15 cellular contexts compared by ENCODE assay signal in genomic region chr3:38519000-38519399, GRCh38. TPM values are rescaled to one million over a fixed set of nuclear protein-coding genes. Genes with fewer than 3 reads are reported as not detected.
A peak's percentile ranks its signal among the peaks of the same experiment; 100 is the strongest.
DNase-seq lines count a peak whose midpoint lies in the region; ATAC-seq, FAIRE-seq and TF ChIP-seq lines count a peak whose summit lies in the region.
"Had no signal": no experiment of that assay in that cellular context is flagged by ENCODE, and none has a peak within 500 bp of the region (broad histone marks: within the 10 kb centered on the region; RNA-seq: fewer than 3 reads in every experiment).

No MANE protein-coding gene starts in this region.

- H3K4me3 Mint-ChIP-seq in natural killer cell, result no peak overlapping the region
- H3K4me3 Mint-ChIP-seq in natural killer cell treated with Interleukin-12 subunit alpha and Interleukin-12 subunit beta and Interleukin-15 and Interleukin-18, amount 100 ng/mL, for 72 hours, result no peak overlapping the region
- H3K4me3 Mint-ChIP-seq in naive thymus-derived CD8-positive, alpha-beta T cell, result peak overlapping the region in 3 of 10 donors; percentile 13 to 76 (median 56)

- H3K27me3 ChIP-seq in IMR-90 (ENCODE audit: control insufficient read depth, insufficient read depth, low read length), result no peaks in the 10 kb centered on the region
- no peaks in the 10 kb centered on the region for H3K27me3 ChIP-seq in K562 (ENCODE audit: control insufficient read depth in 2 of 2, insufficient read depth in 2 of 2, low read length in 2 of 2)
- H3K27me3 ChIP-seq: dorsolateral prefrontal cortex, neutrophil, right lobe of liver, transverse colon had no signal

- no peak overlapping the region for H2BK20ac ChIP-seq in IMR-90 (ENCODE audit: low read depth, low read length)

- H3K36me3 ChIP-seq in IMR-90 (ENCODE audit: control insufficient read depth, insufficient read depth, low read length) (peaks cover 9% of the 10 kb centered on the region; the same call in 1 of the 2 replicates), K562 (ENCODE audit: control insufficient read depth, insufficient read depth, low read length) (peaks cover 7% of the 10 kb centered on the region; the same call in 2 of the 3 replicates)
- H3K36me3 ChIP-seq: right lobe of liver had no signal

- CTCF ChIA-PET in IMR-90 (lab: Yijun Ruan, JAX), result interaction anchor here (1.7 to 5.1 kb wide), 5 partner anchors 9 to 481 kb away, joined by 4 to 32 read pairs (median 11); partner anchors contain the start of gene EXOG
- CTCF ChIA-PET in K562 (lab: Yijun Ruan, JAX; ENCODE audit: low intra/inter-chr PET ratio), result interaction anchor here (1.1 to 1.3 kb wide), 2 partner anchors 19 to 512 kb away, joined by 3 to 4 read pairs; no protein-coding TSS in a partner anchor

- H3K9me3 ChIP-seq in IMR-90 (ENCODE audit: control insufficient read depth, insufficient read depth, low read length), result no peaks in the 10 kb centered on the region
- H3K9me3 ChIP-seq in K562 (replicated peaks; ENCODE audit: control insufficient read depth, insufficient read depth, low read depth, low read length), result no peaks in the 10 kb centered on the region
- H3K9me3 ChIP-seq: neutrophil, right lobe of liver, transverse colon had no signal

- H2BK5ac ChIP-seq in IMR-90 (ENCODE audit: low read depth, low read length, poor library complexity, severe bottlenecking), result no peak overlapping the region

- no peak overlapping the region for H4K91ac ChIP-seq in IMR-90 (ENCODE audit: insufficient read depth, low read depth, low read length)

- no peak overlapping the region for H3K23ac ChIP-seq in IMR-90 (ENCODE audit: low read depth, low read length)

- no peak for FAIRE-seq in K562 (lab: Jason Lieb, UNC)
- FAIRE-seq: G401.6 had no signal

- dilution Hi-C loops in IMR-90 (cut with HindIII; ENCODE audit: low sequenced_read_pairs, unreplicated experiment), result no loop called here

- H2BK120ac ChIP-seq in IMR-90 (ENCODE audit: low read depth, low read length), result no peak overlapping the region

- no peak overlapping the region for H3K56ac ChIP-seq in IMR-90 (ENCODE audit: extremely low read depth, insufficient read depth, low read length)

- no peak for TF ChIP-seq EP300 in K562 (IDR thresholded peaks at IDR 0.05; ENCODE audit: low read length)

- BruUV-seq in IMR-90 (replicated peaks; lab: Mats Ljungman, UMichigan) (no TSS peak), K562 (replicated peaks; lab: Mats Ljungman, UMichigan) (no TSS peak)

- no peak overlapping the region for H3K4ac ChIP-seq in IMR-90 (ENCODE audit: low read depth, low read length)

- TF ChIP-seq POLR2A in IMR-90 (IDR thresholded peaks at IDR 0.05; ENCODE audit: low read depth, low read length), result no peak
- TF ChIP-seq POLR2A in K562 (conservative IDR thresholded peaks at IDR 0.05), result no peak

- H3K36me3 Mint-ChIP-seq in natural killer cell, result no peaks in the 10 kb centered on the region
- H3K36me3 Mint-ChIP-seq in natural killer cell treated with Interleukin-12 subunit alpha and Interleukin-12 subunit beta and Interleukin-15 and Interleukin-18, amount 100 ng/mL, for 72 hours, result peaks cover 18% of the 10 kb centered on the region
- peaks cover 0 to 48% (median 13%) of the 10 kb centered on the region in 3 donors for H3K36me3 Mint-ChIP-seq in naive thymus-derived CD8-positive, alpha-beta T cell

- H3K14ac ChIP-seq in IMR-90 (replicated peaks; ENCODE audit: low read depth, low read length), result no peak overlapping the region

- H2AFZ ChIP-seq in IMR-90 (replicated peaks; ENCODE audit: low read length, poor library complexity), result no peak overlapping the region
- H2AFZ ChIP-seq in K562 (ENCODE audit: low read depth, low read length), result no peak overlapping the region

- WGBS in IMR-90 (ENCODE audit: extremely low coverage in 2 of 2, insufficient read length in 1 of 2), 2 experiments, result no CpG with 5 or more reads among the region's 1 CpG
- WGBS in K562 (ENCODE audit: insufficient coverage, low coverage, missing lambda C conversion rate), result 17% methylated on average over 1 of the region's 1 CpG

- H3K18ac ChIP-seq in IMR-90 (ENCODE audit: low read depth, low read length), result no peak overlapping the region

- ATAC-seq in natural killer cell (no peak), IMR-90 (ENCODE audit: low read depth) (peak; percentile 67), K562 (no peak), HG02870 (IDR thresholded peaks at IDR 0.05; ENCODE audit: unreplicated experiment) (no peak)
- ATAC-seq in natural killer cell treated with Interleukin-12 subunit alpha and Interleukin-12 subunit beta and Interleukin-15 and Interleukin-18, amount 100 ng/mL, for 72 hours, result no peak
- ATAC-seq in naive thymus-derived CD8-positive, alpha-beta T cell, result no peak
- ATAC-seq: right lobe of liver had no signal

- H3K27me3 Mint-ChIP-seq in natural killer cell (ENCODE audit: low read depth in 2 of 2), result no peaks in the 10 kb centered on the region
- H3K27me3 Mint-ChIP-seq in natural killer cell treated with Interleukin-12 subunit alpha and Interleukin-12 subunit beta and Interleukin-15 and Interleukin-18, amount 100 ng/mL, for 72 hours, result no peaks in the 10 kb centered on the region
- no peaks in the 10 kb centered on the region for H3K27me3 Mint-ChIP-seq in naive thymus-derived CD8-positive, alpha-beta T cell

- H2AK9ac ChIP-seq in IMR-90 (replicated peaks; ENCODE audit: low read depth, low read length, poor library complexity), result no peak overlapping the region

- in situ Hi-C loops in IMR-90 (cut with MboI; ENCODE audit: low sequenced_read_pairs), result no loop called here
- in situ Hi-C loops in K562 (cut with MboI), result no loop called here

- POLR2A ChIA-PET in IMR-90 (lab: Charles Lee; ENCODE audit: unreplicated experiment), result no interaction called here
- POLR2A ChIA-PET in K562 (lab: Yijun Ruan, JAX), result interaction anchor here (0.6 to 1.3 kb wide), 4 partner anchors 8 to 711 kb away, joined by 3 read pairs; no protein-coding TSS in a partner anchor
- POLR2A ChIA-PET in naive thymus-derived CD8-positive, alpha-beta T cell (lab: Charles Lee), result interaction anchor here (1.3 kb wide), 1 partner anchor 23 kb away, joined by 3 read pairs; the partner anchor contains the start of gene EXOG

- no peak overlapping the region for H2AK5ac ChIP-seq in IMR-90 (ENCODE audit: low read depth, low read length)

- H3K27ac ChIP-seq in IMR-90 (ENCODE audit: insufficient read depth, low read length), result no peak overlapping the region
- no peak overlapping the region for H3K27ac ChIP-seq in K562 (ENCODE audit: extremely low read depth, low read depth, low read length)
- H3K27ac ChIP-seq: C4-2B, dorsolateral prefrontal cortex, neutrophil, right lobe of liver, transverse colon had no signal

- H3K4me1 Mint-ChIP-seq in natural killer cell, result peaks cover 18 to 31% of the 10 kb centered on the region in 2 donors
- H3K4me1 Mint-ChIP-seq in natural killer cell treated with Interleukin-12 subunit alpha and Interleukin-12 subunit beta and Interleukin-15 and Interleukin-18, amount 100 ng/mL, for 72 hours (ENCODE audit: low read depth in 2 of 2), result peaks cover 16 to 20% of the 10 kb centered on the region in 2 donors
- peaks cover 15 to 42% (median 34%) of the 10 kb centered on the region in 4 donors for H3K4me1 Mint-ChIP-seq in naive thymus-derived CD8-positive, alpha-beta T cell

- intact Hi-C loops in natural killer cell (cut with micrococcal nuclease) (loop anchor here (10.0 kb wide), 1 partner anchor 506 kb away; no protein-coding TSS in a partner anchor), IMR-90 (cut with micrococcal nuclease) (loop anchor here (1.0 kb wide), 1 partner anchor 135 kb away; no protein-coding TSS in a partner anchor), K562 (cut with micrococcal nuclease) (no loop called here)

- H4K20me1 ChIP-seq in IMR-90 (ENCODE audit: insufficient read depth, low read length), result no peaks in the 10 kb centered on the region
- no peaks in the 10 kb centered on the region for H4K20me1 ChIP-seq in K562 (replicated peaks; ENCODE audit: control insufficient read depth, insufficient read depth, low read length)

- H3K79me2 ChIP-seq in K562 (ENCODE audit: control insufficient read depth, insufficient read depth, low read length), result no peaks in the 10 kb centered on the region

- no peaks in the 10 kb centered on the region for H3K9me3 Mint-ChIP-seq in natural killer cell
- no peaks in the 10 kb centered on the region for H3K9me3 Mint-ChIP-seq in natural killer cell treated with Interleukin-12 subunit alpha and Interleukin-12 subunit beta and Interleukin-15 and Interleukin-18, amount 100 ng/mL, for 72 hours
- no peaks in the 10 kb centered on the region for H3K9me3 Mint-ChIP-seq in naive thymus-derived CD8-positive, alpha-beta T cell

- peak overlapping the region; percentile 75 to 82 for H3K27ac Mint-ChIP-seq in natural killer cell
- H3K27ac Mint-ChIP-seq in natural killer cell treated with Interleukin-12 subunit alpha and Interleukin-12 subunit beta and Interleukin-15 and Interleukin-18, amount 100 ng/mL, for 72 hours, result no peak overlapping the region
- peak overlapping the region; percentile 2 to 95 (median 86) for H3K27ac Mint-ChIP-seq in naive thymus-derived CD8-positive, alpha-beta T cell

- TF ChIP-seq RAD21 in IMR-90 (IDR thresholded peaks at IDR 0.05; ENCODE audit: low read length), result no peak
- no peak for TF ChIP-seq RAD21 in K562 (CRISPR knock-in tag; conservative IDR thresholded peaks at IDR 0.05 in 1 of 2, IDR thresholded peaks at IDR 0.05 in 1 of 2)

- no peak overlapping the region for H4K8ac ChIP-seq in IMR-90 (ENCODE audit: low read depth in 2 of 2, low read length in 2 of 2)

- H3K4me3 ChIP-seq in IMR-90 (ENCODE audit: insufficient read depth, low read depth, low read length) (no peak overlapping the region), K562 (no peak overlapping the region)
- H3K4me3 ChIP-seq: dorsolateral prefrontal cortex, right lobe of liver, transverse colon had no signal

- H3K4me2 ChIP-seq in IMR-90 (ENCODE audit: low read depth, low read length), result no peak overlapping the region
- H3K4me2 ChIP-seq in K562 (ENCODE audit: insufficient read depth, low read length), result no peak overlapping the region

- H4K5ac ChIP-seq in IMR-90 (ENCODE audit: low read depth, low read length), result no peak overlapping the region

- no peak for DNase-seq in natural killer cell
- no peak for DNase-seq in natural killer cell treated with Interleukin-12 subunit alpha and Interleukin-12 subunit beta and Interleukin-15 and Interleukin-18, amount 100 ng/mL, for 72 hours (ENCODE audit: low spot score)
- DNase-seq in IMR-90, result peak; percentile 77
- no peak for DNase-seq in K562 (ENCODE audit: extremely low read depth in 1 of 4, low spot score in 3 of 4)
- DNase-seq in naive thymus-derived CD8-positive, alpha-beta T cell, result no peak
- DNase-seq in NCI-H2029 treated with DMSO at 0.1 percent for 48 hours (lab: John Stamatoyannopoulos, UW), result no peak
- DNase-seq in NCI-H524 (lab: John Stamatoyannopoulos, UW), result no peak
- DNase-seq: anterior cingulate cortex, dorsolateral prefrontal cortex, right lobe of liver, transverse colon had no signal

- H2BK15ac ChIP-seq in IMR-90 (ENCODE audit: low read depth, low read length), result no peak overlapping the region

- no peaks in the 10 kb centered on the region; the same call in 1 of the 2 replicates for H3K9me1 ChIP-seq in IMR-90 (ENCODE audit: insufficient read depth, low read length)
- no peaks in the 10 kb centered on the region for H3K9me1 ChIP-seq in K562 (ENCODE audit: control insufficient read depth, insufficient read depth, low read length)

- no peak overlapping the region for H3K9ac ChIP-seq in IMR-90 (ENCODE audit: low read depth, low read length)
- H3K9ac ChIP-seq in K562 (ENCODE audit: insufficient read depth in 1 of 2, low read depth in 2 of 2, low read length in 2 of 2), result no peak overlapping the region

- peaks cover 0 to 3% of the 10 kb centered on the region in 2 experiments; a peak in 2 of 4 replicates for H3K79me1 ChIP-seq in IMR-90 (ENCODE audit: low read depth in 1 of 2, low read length in 2 of 2)

- TF ChIP-seq CTCF in natural killer cell (IDR thresholded peaks at IDR 0.05), result no peak
- no peak for TF ChIP-seq CTCF in IMR-90 (conservative IDR thresholded peaks at IDR 0.05; ENCODE audit: low read depth, low read length)
- TF ChIP-seq CTCF in K562 (IDR thresholded peaks at IDR 0.05 in 2 of 3, conservative IDR thresholded peaks at IDR 0.05 in 1 of 3; ENCODE audit: insufficient read depth in 2 of 3, low read depth in 1 of 3, low read length in 3 of 3), result no peak

- peaks cover 3% of the 10 kb centered on the region for H3K4me1 ChIP-seq in IMR-90 (ENCODE audit: control insufficient read depth, insufficient read depth, low read length)
- H3K4me1 ChIP-seq in K562 (replicated peaks in 1 of 2; ENCODE audit: control insufficient read depth in 2 of 2, insufficient read depth in 2 of 2, low read length in 2 of 2), result no peaks in the 10 kb centered on the region
- H3K4me1 ChIP-seq: right lobe of liver had no signal

RNA-seq across cellular contexts. Expression of gene EXOG, which starts 22.9 kb away (rescaled TPM):
- 10 to 100 TPM; 27.3 to 34.5 (median 30.5) TPM for total RNA-seq in natural killer cell
- 10 to 100 TPM; 33.6 to 36.3 TPM for total RNA-seq in natural killer cell treated with Interleukin-12 subunit alpha and Interleukin-12 subunit beta and Interleukin-15 and Interleukin-18, amount 100 ng/mL, for 72 hours
- 10.2 and 12.8 TPM in 2 replicates for total RNA-seq in IMR-90 (2012; rRNA removed)
- polyA plus RNA-seq in IMR-90 (2012; rRNA removed), result 12.1 and 15.0 TPM in 2 replicates
- polyA plus RNA-seq in IMR-90 (2012; cell fraction: cytosol; rRNA removed), result 2.5 and 6.0 TPM in 2 replicates
- polyA plus RNA-seq in IMR-90 (2012; cell fraction: nucleus; rRNA removed; ENCODE audit: low replicate concordance), result 7.5 and 53.5 TPM in 2 replicates
- total RNA-seq in K562 (2011; cell fraction: chromatin; rRNA removed; ENCODE audit: low replicate concordance), result 28.1 and 64.0 TPM in 2 replicates
- 10.8 and 13.6 TPM in 2 replicates for total RNA-seq in K562 (2011; cell fraction: nucleolus; rRNA removed)
- 32.4 and 55.4 TPM in 2 replicates for total RNA-seq in K562 (2011; cell fraction: nucleoplasm; rRNA removed)
- 9.9 and 10.8 TPM in 2 replicates for total RNA-seq in K562 (2014; rRNA removed)
- total RNA-seq in K562 (2014; rRNA removed; fragmentation: Illumina TruSeq; extraction: Trizol), result 16.3 and 18.1 TPM in 2 replicates
- total RNA-seq in K562 (2015; rRNA removed; fragmentation: Illumina TruSeq; extraction: Trizol), result 13.6 and 15.7 TPM in 2 replicates
- 14.4 and 14.5 TPM in 2 replicates for total RNA-seq in K562 (2021)
- polyA plus RNA-seq in K562 (2011; rRNA removed), result 12.0 and 16.9 TPM in 2 replicates
- 4.1 and 8.2 TPM in 2 replicates for polyA plus RNA-seq in K562 (2011; cell fraction: cytosol; rRNA removed)
- polyA plus RNA-seq in K562 (2011; cell fraction: nucleus; rRNA removed), result 16.3 and 16.8 TPM in 2 replicates
- polyA plus RNA-seq in K562 (2012), result 10.1 and 10.2 TPM in 2 replicates
- 13.4 and 13.9 TPM in 2 replicates for polyA plus RNA-seq in K562 (2014; fragmentation: Illumina TruSeq; extraction: Trizol)
- polyA plus RNA-seq in K562 (2014; fragmentation: Nextera tagmentation; extraction: Ambion mirVana), result 10 to 100 TPM; 13.1 to 21.7 TPM
- 12.9 and 14.8 TPM in 2 replicates for polyA plus RNA-seq in K562 (2014; rRNA removed)
- 12.5 and 13.5 TPM in 2 replicates for polyA minus RNA-seq in K562 (2011; rRNA and poly(A)+ RNA removed)
- polyA minus RNA-seq in K562 (2011; cell fraction: cytosol; rRNA and poly(A)+ RNA removed), result 3.7 and 5.8 TPM in 2 replicates
- 8.1 and 12.7 TPM in 2 replicates for polyA minus RNA-seq in K562 (2011; cell fraction: nucleus; rRNA and poly(A)+ RNA removed)
- total RNA-seq in naive thymus-derived CD8-positive, alpha-beta T cell, result 10 to 100 TPM; 32.7 to 33.5 TPM
- 1 to 10 TPM; 2.6 to 8.4 (median 6.3) TPM for polyA plus RNA-seq in naive thymus-derived CD8-positive, alpha-beta T cell

Comparison
In these comparisons a context has a peak if more than half of its experiments do, and no peak if none do; other contexts are left out.
1. H3K27ac Mint-ChIP-seq: peak in natural killer cell (2 of 2) and naive thymus-derived CD8-positive, alpha-beta T cell (10 of 10); none in natural killer cell treated with Interleukin-12 subunit alpha and Interleukin-12 subunit beta and Interleukin-15 and Interleukin-18, amount 100 ng/mL, for 72 hours (0 of 2).